ENCODE assay signal across 8 cellular contexts in genomic region chr6:31665501-31666336, GRCh38. TPM values are rescaled to one million over a fixed set of nuclear protein-coding genes. Genes with fewer than 3 reads are reported as not detected.
DNase-seq lines count a peak whose midpoint lies in the region; ATAC-seq and TF ChIP-seq lines count a peak whose summit lies in the region.

Gene CSNK2B (plus strand): TSS chr6:31666080. CDS start chr6:31666832, 752 bp downstream.

- peak within 1 kb of the TSS; percentile 91 to 93 for H3K4me3 ChIP-seq in uterus

- H3K9me3 ChIP-seq in T-helper 17 cell (ENCODE audit: control insufficient read depth, low read length, poor library complexity, severe bottlenecking): no peaks in the 10 kb centered on the region
- no peaks in the 10 kb centered on the region for H3K9me3 ChIP-seq in uterus

- no peaks in the 10 kb centered on the region for H3K36me3 ChIP-seq in uterus

- H3K27ac ChIP-seq in uterus: peak within 1 kb of the TSS; percentile 91 to 97

- peaks cover 8 to 16% of the 10 kb centered on the region in 2 donors for H3K4me1 ChIP-seq in uterus

- peak within 1 kb of the TSS; percentile 97 for H3K4me3 Mint-ChIP-seq in T-helper 17 cell

- no peaks in the 10 kb centered on the region for H3K27me3 ChIP-seq in uterus

- TF ChIP-seq POLR2A in GM15510 (IDR thresholded peaks at IDR 0.05; ENCODE audit: borderline replicate concordance, extremely low read depth, insufficient read length): peak; percentile 79
- peak; percentile 79 to 80 for TF ChIP-seq POLR2A in uterus (IDR thresholded peaks at IDR 0.05)

- peaks cover 41% of the 10 kb centered on the region for H3K4me1 Mint-ChIP-seq in T-helper 17 cell

- TF ChIP-seq CTCF in uterus (IDR thresholded peaks at IDR 0.05): peak in 3 of 4 experiments; percentile 20 to 28 (median 21)

- H3K36me3 Mint-ChIP-seq in T-helper 17 cell (ENCODE audit: low read depth): peaks cover 9% of the 10 kb centered on the region

- peak within 1 kb of the TSS; percentile 97 for H3K27ac Mint-ChIP-seq in T-helper 17 cell

- no peaks in the 10 kb centered on the region for H3K27me3 Mint-ChIP-seq in T-helper 17 cell

- DNase-seq in NCI-H1694 treated with DMSO at 0.1 percent for 48 hours (lab: John Stamatoyannopoulos, UW) (peak; percentile 96), T-helper 17 cell (peak; percentile 93 to 97 (median 95)), amygdala (lab: John Stamatoyannopoulos, UW) (peak; percentile 72 to 99 (median 98)), left ventricle myocardium superior (peak; percentile 99), pulmonary artery endothelial cell (ENCODE audit: low read depth, low spot score) (peak; percentile 86), uterus (peak; percentile 98)

- ATAC-seq in HG02885 (IDR thresholded peaks at IDR 0.05; ENCODE audit: poor library complexity, unreplicated experiment): peak; percentile 84
- peak; percentile 92 for ATAC-seq in T-helper 17 cell
- ATAC-seq in left ventricle myocardium superior: peak; percentile 90

- intact Hi-C loops in left ventricle myocardium superior (cut with micrococcal nuclease): no loop called here
- intact Hi-C loops in uterus (cut with DNase I; ENCODE audit: low total_unique reads): no loop called here

RNA-seq across cellular contexts. Expression of gene CSNK2B, which starts in this region (rescaled TPM):
- 100 to 1,000 TPM; 104 to 107 TPM for total RNA-seq in T-helper 17 cell
- 111 TPM for total RNA-seq in left ventricle myocardium superior
- total RNA-seq in pulmonary artery endothelial cell: 98.5 and 102 TPM in 2 replicates
- total RNA-seq in uterus: 100 to 1,000 TPM in 3 of 4 donors, 10 to 100 TPM in 1; 67.5 to 157 (median 107) TPM

Comparison
In these comparisons a context has a peak if more than half of its experiments do, and no peak if none do; other contexts are left out.
1. Peak in every context shown above with its lines: DNase-seq, ATAC-seq, H3K4me3 ChIP-seq and H3K27ac ChIP-seq.